ENCODE assay signal across 1 cellular context in genomic region chr5:132493821-132494220, GRCh38.
TF ChIP-seq lines count a peak whose summit lies in the region.

No MANE protein-coding gene starts in this region.

TF ChIP-seq in IMR-90, 13 proteins besides CTCF, POLR2A, EP300 and RAD21 (continued from another document):
- TF ChIP-seq RFX5 (IDR thresholded peaks at IDR 0.05; ENCODE audit: low read depth, low read length) (no peak), RCOR1 (IDR thresholded peaks at IDR 0.05; ENCODE audit: insufficient replicate concordance, low read length) (no peak), MAZ (IDR thresholded peaks at IDR 0.05; ENCODE audit: borderline replicate concordance, low read depth, low read length) (no peak), BHLHE40 (IDR thresholded peaks at IDR 0.05; ENCODE audit: low read depth, low read length) (no peak), MXI1 (IDR thresholded peaks at IDR 0.05; ENCODE audit: borderline replicate concordance, low read depth, low read length) (no peak), ELK1 (IDR thresholded peaks at IDR 0.05; ENCODE audit: borderline replicate concordance, low read depth, low read length) (no peak), CHD1 (IDR thresholded peaks at IDR 0.05; ENCODE audit: low read depth, low read length) (no peak), FOS (IDR thresholded peaks at IDR 0.05; ENCODE audit: low read depth, low read length) (no peak), USF2 (IDR thresholded peaks at IDR 0.05; ENCODE audit: low read depth, low read length) (no peak)
